ENCODE assay signal across 8 cellular contexts in the genomic region with DNA sequence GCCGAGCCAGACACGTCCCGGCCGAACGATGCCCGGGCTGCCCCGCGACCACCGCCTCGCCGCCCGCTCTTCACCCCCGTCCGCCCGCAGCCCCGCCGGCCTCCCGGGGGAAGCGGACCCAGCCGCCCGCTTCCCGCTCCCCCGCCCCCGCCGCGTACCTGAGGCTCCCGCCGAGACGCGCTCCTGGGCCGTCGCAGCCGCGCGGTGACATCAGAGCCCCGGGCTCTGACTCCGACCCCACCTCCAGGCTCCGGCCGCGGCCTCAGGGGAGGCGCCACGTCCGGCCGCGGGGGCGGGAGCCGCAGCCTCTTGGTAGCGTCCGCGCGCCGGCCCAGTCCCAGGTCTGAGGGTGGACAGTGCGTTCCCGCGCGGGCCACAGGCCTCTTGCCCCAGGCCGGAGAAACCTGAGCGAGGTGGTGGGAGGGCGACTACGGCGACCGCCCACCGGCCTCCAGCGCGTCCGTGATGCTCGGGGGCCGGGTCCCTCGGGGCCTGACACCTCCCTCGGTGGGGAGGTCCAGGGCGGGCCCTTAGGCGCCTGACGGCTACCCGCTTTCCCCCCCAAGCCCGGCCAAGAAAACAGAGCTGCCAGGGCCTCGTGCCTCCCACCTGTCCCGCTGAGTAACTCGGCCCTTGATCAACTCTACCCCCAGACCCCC. TPM values are rescaled to one million over a fixed set of nuclear protein-coding genes. Genes with fewer than 3 reads are reported as not detected.
DNase-seq lines count a peak whose midpoint lies in the region; ATAC-seq, FAIRE-seq and TF ChIP-seq lines count a peak whose summit lies in the region.

A gene with protein sequence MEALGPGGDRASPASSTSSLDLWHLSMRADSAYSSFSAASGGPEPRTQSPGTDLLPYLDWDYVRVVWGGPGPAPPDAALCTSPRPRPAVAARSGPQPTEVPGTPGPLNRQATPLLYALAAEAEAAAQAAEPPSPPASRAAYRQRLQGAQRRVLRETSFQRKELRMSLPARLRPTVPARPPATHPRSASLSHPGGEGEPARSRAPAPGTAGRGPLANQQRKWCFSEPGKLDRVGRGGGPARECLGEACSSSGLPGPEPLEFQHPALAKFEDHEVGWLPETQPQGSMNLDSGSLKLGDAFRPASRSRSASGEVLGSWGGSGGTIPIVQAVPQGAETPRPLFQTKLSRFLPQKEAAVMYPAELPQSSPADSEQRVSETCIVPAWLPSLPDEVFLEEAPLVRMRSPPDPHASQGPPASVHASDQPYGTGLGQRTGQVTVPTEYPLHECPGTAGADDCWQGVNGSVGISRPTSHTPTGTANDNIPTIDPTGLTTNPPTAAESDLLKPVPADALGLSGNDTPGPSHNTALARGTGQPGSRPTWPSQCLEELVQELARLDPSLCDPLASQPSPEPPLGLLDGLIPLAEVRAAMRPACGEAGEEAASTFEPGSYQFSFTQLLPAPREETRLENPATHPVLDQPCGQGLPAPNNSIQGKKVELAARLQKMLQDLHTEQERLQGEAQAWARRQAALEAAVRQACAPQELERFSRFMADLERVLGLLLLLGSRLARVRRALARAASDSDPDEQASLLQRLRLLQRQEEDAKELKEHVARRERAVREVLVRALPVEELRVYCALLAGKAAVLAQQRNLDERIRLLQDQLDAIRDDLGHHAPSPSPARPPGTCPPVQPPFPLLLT (minus strand): TSS at position 212 of the 659 bp plus-strand sequence. CDS start 4,507 bp downstream, outside the sequence.

- H3K9ac ChIP-seq in iPS-20b (ENCODE audit: low read depth, low read length): no peak within 1 kb of the TSS

- TF ChIP-seq CTCF in CD14-positive monocyte (IDR thresholded peaks at IDR 0.05) (no peak), body of pancreas (IDR thresholded peaks at IDR 0.05) (peak in 1 of 7 experiments; percentile 4)

- peak within 1 kb of the TSS; percentile 91 to 96 for H3K4me3 Mint-ChIP-seq in CD14-positive monocyte

- ATAC-seq in GM18520 (IDR thresholded peaks at IDR 0.05; ENCODE audit: unreplicated experiment) (peak; percentile 54), HG02885 (IDR thresholded peaks at IDR 0.05; ENCODE audit: poor library complexity, unreplicated experiment) (peak; percentile 82), body of pancreas (peak; percentile 85)

- H3K9me3 Mint-ChIP-seq in CD14-positive monocyte: peaks cover 0 to 16% (median 10%) of the 10 kb centered on the region in 7 donors

- H3K4me1 ChIP-seq in body of pancreas (peaks cover 24% of the 10 kb centered on the region), iPS-20b (ENCODE audit: insufficient read depth, low read length) (peaks cover 3% of the 10 kb centered on the region), small intestine (ENCODE audit: control insufficient read depth in 2 of 2, insufficient read depth in 1 of 2, low read depth in 1 of 2, low read length in 1 of 2) (peaks cover 4% of the 10 kb centered on the region in 2 donors)

- DNase-seq in CD14-positive monocyte (ENCODE audit: low spot score) (no peak), NCI-H748 (lab: John Stamatoyannopoulos, UW; ENCODE audit: unreplicated experiment) (peak; percentile 81), body of pancreas (peak; percentile 79 to 84 (median 83)), small intestine (peak; percentile 73), globus pallidus (ENCODE audit: low spot score) (no peak)

- intact Hi-C loops in CD14-positive monocyte (cut with micrococcal nuclease) (loop anchor here (2.0 to 5.0 kb wide), 2 partner anchors 50 to 52 kb away; no protein-coding TSS in a partner anchor), body of pancreas (cut with DNase I) (no loop called here)

- FAIRE-seq in small intestine (lab: Jason Lieb, UNC): no peak

- peaks cover 26 to 32% of the 10 kb centered on the region in 2 donors for H3K36me3 Mint-ChIP-seq in CD14-positive monocyte

- H3K4me1 Mint-ChIP-seq in CD14-positive monocyte: peaks cover 29% of the 10 kb centered on the region

- H3K27ac Mint-ChIP-seq in CD14-positive monocyte: peak within 1 kb of the TSS; percentile 75 to 92 (median 81)

- peak within 1 kb of the TSS; percentile 17 to 32 for H3K4me3 ChIP-seq in body of pancreas
- peak within 1 kb of the TSS; percentile 68 for H3K4me3 ChIP-seq in iPS-20b (ENCODE audit: low read length)
- H3K4me3 ChIP-seq in small intestine (ENCODE audit: low read depth in 1 of 2, low read length in 2 of 2): peak within 1 kb of the TSS; percentile 61 to 82

- H3K9me3 ChIP-seq in body of pancreas (no peaks in the 10 kb centered on the region), iPS-20b (ENCODE audit: insufficient read depth, low read depth, low read length) (no peaks in the 10 kb centered on the region), small intestine (ENCODE audit: control insufficient read depth, low read depth) (no peaks in the 10 kb centered on the region)

- WGBS in body of pancreas, 2 donors: 12 to 27% methylated on average over 4 to 23 of the region's 78 CpGs
- WGBS in small intestine, 3 donors: 3% methylated on average over 62 to 78 of the region's 78 CpGs

- no peaks in the 10 kb centered on the region for H3K36me3 ChIP-seq in body of pancreas (replicated peaks in 1 of 2; ENCODE audit: insufficient read depth in 1 of 2, low read depth in 2 of 2)
- H3K36me3 ChIP-seq in iPS-20b (ENCODE audit: insufficient read depth, low read depth, low read length): no peaks in the 10 kb centered on the region
- H3K36me3 ChIP-seq in small intestine (ENCODE audit: control insufficient read depth in 2 of 2, insufficient read depth in 2 of 2, low read length in 2 of 2): no peaks in the 10 kb centered on the region

- peaks cover 53 to 71% (median 54%) of the 10 kb centered on the region in 3 donors for H3K27me3 Mint-ChIP-seq in CD14-positive monocyte (ENCODE audit: low read depth in 3 of 3)

- H3K27me3 ChIP-seq in body of pancreas (no peaks in the 10 kb centered on the region), iPS-20b (ENCODE audit: insufficient read depth, low read length) (peaks cover 84% of the 10 kb centered on the region), small intestine (ENCODE audit: control insufficient read depth in 2 of 2, insufficient read depth in 2 of 2, low read length in 2 of 2) (no peaks in the 10 kb centered on the region)

- peak; percentile 63 to 76 (median 72) for TF ChIP-seq POLR2A in body of pancreas (IDR thresholded peaks at IDR 0.05)

- peak within 1 kb of the TSS; percentile 89 to 95 (median 94) for H3K27ac ChIP-seq in body of pancreas
- H3K27ac ChIP-seq in iPS-20b (ENCODE audit: low read length): no peak within 1 kb of the TSS
- H3K27ac ChIP-seq in small intestine (ENCODE audit: low read depth in 1 of 2, low read length in 1 of 2): peak within 1 kb of the TSS; percentile 82 to 93

RNA-seq across cellular contexts. Expression of the gene that starts here (rescaled TPM):
- polyA plus RNA-seq in CD14-positive monocyte: 10 to 100 TPM in 1 of 2 donors, 1 to 10 TPM in 1; 6.4 to 16.1 TPM
- total RNA-seq in body of pancreas: 10 to 100 TPM; 19.5 to 27.4 TPM
- polyA plus RNA-seq in small intestine: 10 to 100 TPM in 2 of 3 donors, 1 to 10 TPM in 1; 9.2 to 72.2 (median 14.5) TPM

Comparison
In these comparisons a context has a peak if more than half of its experiments do, and no peak if none do; other contexts are left out.
1. DNase-seq: peak in NCI-H748 (single experiment), body of pancreas (4 of 4) and small intestine (single experiment); none in CD14-positive monocyte (single experiment) and globus pallidus (single experiment).
2. Peak in every context shown above with its lines, with median percentiles within 50 percentile points of each other: ATAC-seq and H3K4me3 ChIP-seq.